Comparison of ENCODE assay signal across 31 cellular contexts in genomic region chr10:36183056-36183455, GRCh38.
"Had no signal": no experiment of that assay in that cellular context is flagged by ENCODE, and none has a peak within 500 bp of the region (broad histone marks: within the 10 kb centered on the region; RNA-seq: fewer than 3 reads in every experiment).

No MANE protein-coding gene starts in this region.

- H2AFZ ChIP-seq: neural progenitor cell had no signal

- H3K9ac ChIP-seq: neural progenitor cell, SK-N-SH had no signal

- H3K36me3 ChIP-seq: cardiac muscle cell, left ventricle myocardium inferior, neural progenitor cell, upper lobe of right lung had no signal

- DNase-seq: activated CD4-positive, alpha-beta T cell treated with anti-CD3 and anti-CD28 coated beads for 1 hour; activated CD4-positive, alpha-beta T cell treated with anti-CD3 and anti-CD28 coated beads, Interleukin-2, amount 10 ng/mL, durations not matched to agents 7 days and 5 days; activated CD8-positive, alpha-beta T cell treated with anti-CD3 and anti-CD28 coated beads for 36 hours; activated naive CD4-positive, alpha-beta T cell; activated T-cell treated with anti-CD3 and anti-CD28 coated beads, Interleukin-2, amount 50 U/mL, for 72 hours; anterior cingulate cortex; cerebellar nuclear complex; dorsolateral prefrontal cortex; effector memory CD8-positive, alpha-beta T cell; foreskin fibroblast; head of caudate nucleus; hypothalamus; immature natural killer cell; left ventricle myocardium inferior; naive thymus-derived CD4-positive, alpha-beta T cell; occipital lobe; posterior cingulate gyrus; SK-N-SH; stimulated activated CD4-positive, alpha-beta T cell treated with anti-CD3 and anti-CD28 coated beads, Interleukin-4, amount 100 ng/mL, for 24 hours; substantia nigra; SW 1271; T-helper 9 cell; upper lobe of right lung had no signal

- H3K27ac ChIP-seq: cardiac muscle cell, dorsolateral prefrontal cortex, neural progenitor cell, upper lobe of right lung had no signal

- H3K4me3 ChIP-seq: cardiac muscle cell, coronary artery, lung, neural progenitor cell, upper lobe of right lung had no signal

- H3K4me1 ChIP-seq: upper lobe of right lung had no signal

- ATAC-seq: activated CD8-positive, alpha-beta T cell treated with anti-CD3 and anti-CD28 coated beads for 36 hours; activated naive CD4-positive, alpha-beta T cell treated with anti-CD3 and anti-CD28 coated beads, Interleukin-2, amount 50 U/mL, for 72 hours; activated T-cell treated with anti-CD3 and anti-CD28 coated beads, Interleukin-2, amount 50 U/mL, for 72 hours; effector memory CD8-positive, alpha-beta T cell; esophagus mucosa; naive thymus-derived CD4-positive, alpha-beta T cell; stimulated activated effector memory CD8-positive, alpha-beta T cell treated with anti-CD3 and anti-CD28 coated beads, Interleukin-12 subunit alpha, Interleukin-12 subunit beta, amount 100 ng/mL, for 72 hours; upper lobe of right lung; WTC11 had no signal

- H3K9me3 ChIP-seq: SK-N-SH, upper lobe of right lung had no signal

- H3K4me2 ChIP-seq: neural progenitor cell had no signal

- H3K27me3 ChIP-seq: cardiac muscle cell, upper lobe of right lung had no signal
